In the genomic region with DNA sequence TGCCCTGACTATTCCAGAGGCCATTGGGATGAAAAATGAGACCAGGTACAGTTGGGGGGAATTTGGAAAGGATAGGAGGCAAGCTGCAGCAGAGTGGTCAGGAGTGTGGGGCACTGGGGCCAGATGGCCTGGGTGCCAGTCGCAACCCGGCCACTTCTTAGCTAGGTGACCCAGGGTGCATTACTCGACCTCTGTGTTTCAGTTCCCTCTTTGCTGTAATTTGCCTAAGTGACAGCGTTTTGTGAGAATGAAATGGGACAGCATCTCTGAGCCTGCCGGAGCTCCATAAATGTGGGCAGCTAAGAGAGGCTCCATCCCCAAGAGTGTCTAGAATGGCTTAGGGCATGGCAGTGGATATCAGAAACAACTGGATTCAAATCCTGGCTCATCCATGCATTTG, we compare ENCODE assay signal across 1 cellular context.
TF ChIP-seq lines count a peak whose summit lies in the region.

No MANE protein-coding gene starts in this region.

TF ChIP-seq in GM12878, 131 proteins besides CTCF, POLR2A, EP300 and RAD21 (continued from another document):
- TF ChIP-seq, protein P1, sequence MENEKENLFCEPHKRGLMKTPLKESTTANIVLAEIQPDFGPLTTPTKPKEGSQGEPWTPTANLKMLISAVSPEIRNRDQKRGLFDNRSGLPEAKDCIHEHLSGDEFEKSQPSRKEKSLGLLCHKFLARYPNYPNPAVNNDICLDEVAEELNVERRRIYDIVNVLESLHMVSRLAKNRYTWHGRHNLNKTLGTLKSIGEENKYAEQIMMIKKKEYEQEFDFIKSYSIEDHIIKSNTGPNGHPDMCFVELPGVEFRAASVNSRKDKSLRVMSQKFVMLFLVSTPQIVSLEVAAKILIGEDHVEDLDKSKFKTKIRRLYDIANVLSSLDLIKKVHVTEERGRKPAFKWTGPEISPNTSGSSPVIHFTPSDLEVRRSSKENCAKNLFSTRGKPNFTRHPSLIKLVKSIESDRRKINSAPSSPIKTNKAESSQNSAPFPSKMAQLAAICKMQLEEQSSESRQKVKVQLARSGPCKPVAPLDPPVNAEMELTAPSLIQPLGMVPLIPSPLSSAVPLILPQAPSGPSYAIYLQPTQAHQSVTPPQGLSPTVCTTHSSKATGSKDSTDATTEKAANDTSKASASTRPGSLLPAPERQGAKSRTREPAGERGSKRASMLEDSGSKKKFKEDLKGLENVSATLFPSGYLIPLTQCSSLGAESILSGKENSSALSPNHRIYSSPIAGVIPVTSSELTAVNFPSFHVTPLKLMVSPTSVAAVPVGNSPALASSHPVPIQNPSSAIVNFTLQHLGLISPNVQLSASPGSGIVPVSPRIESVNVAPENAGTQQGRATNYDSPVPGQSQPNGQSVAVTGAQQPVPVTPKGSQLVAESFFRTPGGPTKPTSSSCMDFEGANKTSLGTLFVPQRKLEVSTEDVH (IDR thresholded peaks at IDR 0.05; ENCODE audit: low read depth, partially characterized antibody), result no peak
- TF ChIP-seq TCF12 (IDR thresholded peaks at IDR 0.05; ENCODE audit: low read depth, low read length), result no peak
- TF ChIP-seq IRF4 (IDR thresholded peaks at IDR 0.05; ENCODE audit: low read depth, low read length), result 0 out of 2 replicates have a peak, but pooled peaks have one; percentile 31
- no peak for TF ChIP-seq RUNX3 (IDR thresholded peaks at IDR 0.05; ENCODE audit: low read length)
- no peak for TF ChIP-seq ZNF217 (IDR thresholded peaks at IDR 0.05)
- TF ChIP-seq CHD4 (IDR thresholded peaks at IDR 0.05), result no peak
- TF ChIP-seq BMI1 (IDR thresholded peaks at IDR 0.05; ENCODE audit: borderline replicate concordance), result no peak
- TF ChIP-seq, protein P2, sequence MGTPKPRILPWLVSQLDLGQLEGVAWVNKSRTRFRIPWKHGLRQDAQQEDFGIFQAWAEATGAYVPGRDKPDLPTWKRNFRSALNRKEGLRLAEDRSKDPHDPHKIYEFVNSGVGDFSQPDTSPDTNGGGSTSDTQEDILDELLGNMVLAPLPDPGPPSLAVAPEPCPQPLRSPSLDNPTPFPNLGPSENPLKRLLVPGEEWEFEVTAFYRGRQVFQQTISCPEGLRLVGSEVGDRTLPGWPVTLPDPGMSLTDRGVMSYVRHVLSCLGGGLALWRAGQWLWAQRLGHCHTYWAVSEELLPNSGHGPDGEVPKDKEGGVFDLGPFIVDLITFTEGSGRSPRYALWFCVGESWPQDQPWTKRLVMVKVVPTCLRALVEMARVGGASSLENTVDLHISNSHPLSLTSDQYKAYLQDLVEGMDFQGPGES (IDR thresholded peaks at IDR 0.05), result no peak
- no peak for TF ChIP-seq SIN3A (IDR thresholded peaks at IDR 0.05; ENCODE audit: low read depth, low read length)
- no peak for TF ChIP-seq ZZZ3 (IDR thresholded peaks at IDR 0.05; ENCODE audit: control insufficient read depth, insufficient read length, low read depth)
- TF ChIP-seq CBX5 (IDR thresholded peaks at IDR 0.05; ENCODE audit: low read depth), result no peak
- no peak for TF ChIP-seq NFXL1 (IDR thresholded peaks at IDR 0.05; ENCODE audit: borderline replicate concordance)
- TF ChIP-seq SPI1 (IDR thresholded peaks at IDR 0.05; ENCODE audit: borderline replicate concordance, insufficient read depth, low read depth, low read length), result peak; percentile 89
- TF ChIP-seq ZBED1 (IDR thresholded peaks at IDR 0.05; ENCODE audit: borderline replicate concordance), result no peak
- TF ChIP-seq, protein P3, sequence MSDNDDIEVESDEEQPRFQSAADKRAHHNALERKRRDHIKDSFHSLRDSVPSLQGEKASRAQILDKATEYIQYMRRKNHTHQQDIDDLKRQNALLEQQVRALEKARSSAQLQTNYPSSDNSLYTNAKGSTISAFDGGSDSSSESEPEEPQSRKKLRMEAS (IDR thresholded peaks at IDR 0.05; ENCODE audit: low read depth, low read length), result no peak
- TF ChIP-seq YBX1 (IDR thresholded peaks at IDR 0.05), result no peak
- no peak for TF ChIP-seq ZNF24 (IDR thresholded peaks at IDR 0.05)
- TF ChIP-seq MYB (IDR thresholded peaks at IDR 0.05; ENCODE audit: borderline replicate concordance, low read depth, low read length), result no peak
- TF ChIP-seq MTA3 (IDR thresholded peaks at IDR 0.05; ENCODE audit: borderline replicate concordance, low read length), result no peak
- TF ChIP-seq DPF2 (IDR thresholded peaks at IDR 0.05), result 0 out of 2 replicates have a peak, but pooled peaks have one; percentile 37
- TF ChIP-seq LARP7 (IDR thresholded peaks at IDR 0.05), result no peak
